Comparison of ENCODE assay signal across 8 cellular contexts in genomic region chr7:64183126-64183742, GRCh38. TPM values are rescaled to one million over a fixed set of nuclear protein-coding genes. Genes with fewer than 3 reads are reported as not detected.
A peak's percentile ranks its signal among the peaks of the same experiment; 100 is the strongest.
DNase-seq lines count a peak whose midpoint lies in the region; ATAC-seq and TF ChIP-seq lines count a peak whose summit lies in the region.

No MANE protein-coding gene starts in this region.

- peak; percentile 63 for ATAC-seq in upper lobe of right lung
- ATAC-seq in GM19455 (IDR thresholded peaks at IDR 0.05; ENCODE audit: unreplicated experiment), result no peak
- no peak for ATAC-seq in GM21515 (IDR thresholded peaks at IDR 0.05; ENCODE audit: unreplicated experiment)
- no peak for ATAC-seq in GM21528 (IDR thresholded peaks at IDR 0.05; ENCODE audit: low FRiP score, unreplicated experiment)

- no peak overlapping the region for H3K9ac ChIP-seq in Loucy (ENCODE audit: low read depth, low read length, poor library complexity, severe bottlenecking)

- H3F3A ChIP-seq in Loucy (ENCODE audit: low read depth), result no peaks in the 10 kb centered on the region

- POLR2A ChIA-PET in A673 (lab: Charles Lee; ENCODE audit: low non-redundant PET), result no interaction called here

- intact Hi-C loops in A673 (cut with micrococcal nuclease; ENCODE audit: unreplicated experiment), result no loop called here
- intact Hi-C loops in upper lobe of right lung (cut with DNase I), result loop anchor here (5.0 kb wide), 1 partner anchor 434 kb away; no protein-coding TSS in a partner anchor

- CTCF ChIA-PET in A673 (lab: Charles Lee), result no interaction called here

- H3K79me2 ChIP-seq in Loucy (ENCODE audit: insufficient read depth, low read length), result no peaks in the 10 kb centered on the region

- H3K9me3 ChIP-seq in A673 (ENCODE audit: low read depth, low read length, poor library complexity, severe bottlenecking) (peaks cover 39% of the 10 kb centered on the region), Loucy (ENCODE audit: insufficient read depth, low read depth, low read length) (no peaks in the 10 kb centered on the region), upper lobe of right lung (no peaks in the 10 kb centered on the region)

- no peaks in the 10 kb centered on the region for H3K36me3 ChIP-seq in A673 (ENCODE audit: insufficient read depth, low read length, poor library complexity, severe bottlenecking)
- H3K36me3 ChIP-seq in Loucy (ENCODE audit: insufficient read depth, low read length), result no peaks in the 10 kb centered on the region
- H3K36me3 ChIP-seq in kidney epithelial cell (ENCODE audit: control insufficient read depth, insufficient read depth, low read length), result no peaks in the 10 kb centered on the region
- H3K36me3 ChIP-seq in upper lobe of right lung, result no peaks in the 10 kb centered on the region

- no peak overlapping the region for H3K4me2 ChIP-seq in Loucy (ENCODE audit: low read depth, low read length, poor library complexity, severe bottlenecking)

- no peak overlapping the region for H3K27ac ChIP-seq in A673 (ENCODE audit: low read depth, low read length, poor library complexity, severe bottlenecking)
- H3K27ac ChIP-seq in upper lobe of right lung, result no peak overlapping the region

- H3K4me3 ChIP-seq in A673 (ENCODE audit: low read depth, low read length, poor library complexity, severe bottlenecking) (no peak overlapping the region), Loucy (ENCODE audit: low read length, poor library complexity, severe bottlenecking) (no peak overlapping the region), kidney epithelial cell (ENCODE audit: low read depth, low read length) (no peak overlapping the region), upper lobe of right lung (no peak overlapping the region)

- no peak overlapping the region for H2AFZ ChIP-seq in Loucy (ENCODE audit: low read length)

- BruUV-seq in A673 (replicated peaks; lab: Mats Ljungman, UMichigan), result no TSS peak

- DNase-seq in A673 (ENCODE audit: low spot score) (no peak), kidney epithelial cell (ENCODE audit: low read depth) (no peak), upper lobe of right lung (no peak)
- peak in 3 of 4 experiments; percentile 2 to 16 (median 6) for DNase-seq in activated naive CD4-positive, alpha-beta T cell (lab: John Stamatoyannopoulos, UW)

- H3K27me3 ChIP-seq in A673 (replicated peaks; ENCODE audit: insufficient read depth, low read depth, low read length, poor library complexity) (no peaks in the 10 kb centered on the region), Loucy (ENCODE audit: insufficient read depth, low read length, poor library complexity, severe bottlenecking) (no peaks in the 10 kb centered on the region), kidney epithelial cell (ENCODE audit: control insufficient read depth, insufficient read depth, low read length) (no peaks in the 10 kb centered on the region), upper lobe of right lung (peaks cover 17% of the 10 kb centered on the region)

- H3K4me1 ChIP-seq in A673 (ENCODE audit: insufficient read depth, low read length, poor library complexity, severe bottlenecking) (no peaks in the 10 kb centered on the region), Loucy (ENCODE audit: insufficient read depth, low read length, poor library complexity, severe bottlenecking) (no peaks in the 10 kb centered on the region), upper lobe of right lung (no peaks in the 10 kb centered on the region)

- TF ChIP-seq CTCF in A673 (conservative IDR thresholded peaks at IDR 0.05; ENCODE audit: low read depth, low read length) (peak; percentile 46), Loucy (conservative IDR thresholded peaks at IDR 0.05; ENCODE audit: low read length) (peak; percentile 62), kidney epithelial cell (IDR thresholded peaks at IDR 0.05; ENCODE audit: insufficient read depth, low read length, poor library complexity, severe bottlenecking) (peak; percentile 27), upper lobe of right lung (IDR thresholded peaks at IDR 0.05) (peak; percentile 90)

- no peaks in the 10 kb centered on the region for H4K20me1 ChIP-seq in Loucy (ENCODE audit: insufficient read depth, low read length, poor library complexity, severe bottlenecking)

- H3K9me2 ChIP-seq in Loucy (replicated peaks; ENCODE audit: low read depth, low read length), result no peaks in the 10 kb centered on the region

RNA-seq across cellular contexts. Expression of gene ZNF735, which starts 23.8 kb away (rescaled TPM):
- total RNA-seq in A673 (2021) (not detected in 2 replicates), kidney epithelial cell (not detected in 2 replicates), upper lobe of right lung (not detected)

RNA-seq across cellular contexts. Expression of gene ZNF679, which starts 45.0 kb away (rescaled TPM):
- total RNA-seq in A673 (2021) (not detected in 2 replicates), kidney epithelial cell (not detected in 2 replicates), upper lobe of right lung (not detected)

Comparison
In these comparisons a context has a peak if more than half of its experiments do, and no peak if none do; other contexts are left out.
1. DNase-seq: peak in activated naive CD4-positive, alpha-beta T cell (3 of 4); none in A673 (single experiment), kidney epithelial cell (single experiment) and upper lobe of right lung (single experiment).
2. CTCF ChIP-seq: peak in every context shown above with its lines; median percentile 90 in upper lobe of right lung; 62 in Loucy; 46 in A673; 27 in kidney epithelial cell.